Comparison of ENCODE assay signal across 1 cellular context in genomic region chr11:47216141-47216798, GRCh38.
TF ChIP-seq lines count a peak whose summit lies in the region.

No MANE protein-coding gene starts in this region.

TF ChIP-seq in K562, 482 proteins besides CTCF, POLR2A, EP300 and RAD21:
- TF ChIP-seq ARID2 (IDR thresholded peaks at IDR 0.05) (no peak), ZBED1 (IDR thresholded peaks at IDR 0.05) (no peak), KDM4B (IDR thresholded peaks at IDR 0.05; ENCODE audit: borderline replicate concordance in 2 of 2, low read depth in 1 of 2) (no peak), ESRRB (CRISPR knock-in tag; IDR thresholded peaks at IDR 0.05; ENCODE audit: borderline replicate concordance) (no peak), SMARCE1 (IDR thresholded peaks at IDR 0.05) (0 out of 2 replicates have a peak, but pooled peaks have one; percentile 14), DEAF1 (CRISPR knock-in tag; IDR thresholded peaks at IDR 0.05) (no peak), ZNF384 (IDR thresholded peaks at IDR 0.05; ENCODE audit: low read depth, low read length) (no peak), JUN (IDR thresholded peaks at IDR 0.05; ENCODE audit: borderline replicate concordance, low read depth, low read length) (0 out of 2 replicates have a peak, but pooled peaks have one; percentile 35), JUN (CRISPR knock-in tag; IDR thresholded peaks at IDR 0.05; ENCODE audit: borderline replicate concordance) (no peak), CHD1 (IDR thresholded peaks at IDR 0.05; ENCODE audit: low read length) (no peak), JUND (IDR thresholded peaks at IDR 0.05; ENCODE audit: borderline replicate concordance, low read depth, low read length) (peak; percentile 49; the same call in 1 of the 2 replicates), JUND (tag; IDR thresholded peaks at IDR 0.05; ENCODE audit: borderline replicate concordance, low read depth, low read length) (peak; percentile 60; the same call in 2 of the 3 replicates), VEZF1 (CRISPR knock-in tag; IDR thresholded peaks at IDR 0.05) (peak; percentile 28; the same call in 1 of the 2 replicates), MNT (conservative IDR thresholded peaks at IDR 0.05) (no peak), HSF4 (CRISPR knock-in tag; IDR thresholded peaks at IDR 0.05; ENCODE audit: borderline replicate concordance) (no peak), NFIC (IDR thresholded peaks at IDR 0.05) (peak; percentile 46; the same call in 1 of the 2 replicates), THAP12 (CRISPR knock-in tag; IDR thresholded peaks at IDR 0.05) (no peak), ID3 (CRISPR knock-in tag; IDR thresholded peaks at IDR 0.05) (no peak), ID3 (tag; IDR thresholded peaks at IDR 0.05) (no peak), STAT5B (CRISPR knock-in tag; IDR thresholded peaks at IDR 0.05) (no peak), MCM2 (IDR thresholded peaks at IDR 0.05; ENCODE audit: low read depth) (no peak), KLF1 (tag; IDR thresholded peaks at IDR 0.05) (no peak), SMAD3 (CRISPR knock-in tag; conservative IDR thresholded peaks at IDR 0.05) (no peak), CREM (IDR thresholded peaks at IDR 0.05; ENCODE audit: low read depth) (0 out of 2 replicates have a peak, but pooled peaks have one; percentile 6), SMARCA4 (IDR thresholded peaks at IDR 0.05) (peak; percentile 15; the same call in 1 of the 2 replicates), MAZ (CRISPR knock-in tag; conservative IDR thresholded peaks at IDR 0.05 in 1 of 2, IDR thresholded peaks at IDR 0.05 in 1 of 2) (0 out of 4 replicates have a peak, but pooled peaks of 1 of the 2 experiments have one; percentile 27), ZNF165 (CRISPR knock-in tag; IDR thresholded peaks at IDR 0.05; ENCODE audit: borderline replicate concordance) (no peak), CBFB (CRISPR knock-in tag; IDR thresholded peaks at IDR 0.05) (no peak), ZNF778 (CRISPR knock-in tag; IDR thresholded peaks at IDR 0.05) (no peak), GABPA (tag; conservative IDR thresholded peaks at IDR 0.05; ENCODE audit: low read depth) (no peak), ZFP36 (IDR thresholded peaks at IDR 0.05; ENCODE audit: low read depth, low read length, partially characterized antibody) (no peak), BRCA1 (IDR thresholded peaks at IDR 0.05) (no peak), BRCA1 (CRISPR knock-in tag; IDR thresholded peaks at IDR 0.05) (no peak), ZBTB34 (CRISPR knock-in tag; IDR thresholded peaks at IDR 0.05) (no peak), FOSL1 (tag; conservative IDR thresholded peaks at IDR 0.05) (peak; percentile 62), ELF4 (CRISPR knock-in tag; IDR thresholded peaks at IDR 0.05) (no peak), WHSC1 (IDR thresholded peaks at IDR 0.05; ENCODE audit: low read length) (no peak), MAX (CRISPR knock-in tag; IDR thresholded peaks at IDR 0.05) (peak; percentile 22; the same call in 1 of the 2 replicates), SMAD1 (IDR thresholded peaks at IDR 0.05; ENCODE audit: low read depth, low read length, partially characterized antibody) (no peak), XRCC4 (IDR thresholded peaks at IDR 0.05; ENCODE audit: extremely low read depth, insufficient read depth, insufficient read length) (no peak), DIDO1 (tag; IDR thresholded peaks at IDR 0.05; ENCODE audit: low read depth) (no peak)
TF ChIP-seq in K562: peak in this region for 10.
